ENCODE assay signal across 33 cellular contexts in genomic region chr2:21999522-21999921, GRCh38.
"Had no signal": no experiment of that assay in that cellular context is flagged by ENCODE, and none has a peak within 500 bp of the region (broad histone marks: within the 10 kb centered on the region; RNA-seq: fewer than 3 reads in every experiment).

No MANE protein-coding gene starts in this region.

- ATAC-seq: activated naive CD4-positive, alpha-beta T cell treated with anti-CD3 and anti-CD28 coated beads, Interleukin-2, amount 50 U/mL, for 72 hours; activated naive CD8-positive, alpha-beta T cell treated with anti-CD3 and anti-CD28 coated beads, Interleukin-2, amount 50 U/mL, for 24 hours; activated T-cell treated with anti-CD3 and anti-CD28 coated beads, Interleukin-2, amount 50 U/mL, for 4 hours; activated T-cell treated with anti-CD3 and anti-CD28 coated beads, Interleukin-2, amount 50 U/mL, for 72 hours; activated T-helper 17 cell treated with anti-CD3 and anti-CD28 coated beads, Interleukin-2, amount 50 U/mL, for 72 hours; body of pancreas had no signal

- H3K27ac ChIP-seq: adrenal gland, ascending aorta, body of pancreas, brain microvascular endothelial cell, breast epithelium, cardiac muscle cell had no signal

- FAIRE-seq: astrocyte, bronchial epithelial cell had no signal

- H3K9me3 ChIP-seq: adrenal gland, ascending aorta, body of pancreas had no signal

- H3K4me3 ChIP-seq: adrenal gland, ascending aorta, body of pancreas, breast epithelium, cardiac muscle cell had no signal

- H3K4me1 ChIP-seq: adrenal gland, ascending aorta, body of pancreas, breast epithelium had no signal

- H3K36me3 ChIP-seq: adrenal gland, ascending aorta, brain microvascular endothelial cell, breast epithelium, cardiac muscle cell had no signal

- DNase-seq: activated effector memory CD4-positive, alpha-beta T cell treated with anti-CD3 and anti-CD28 coated beads, Interleukin-2, amount 50 U/mL, for 16 hours; activated effector memory CD4-positive, alpha-beta T cell treated with Interleukin-2 at 50 U/mL for 16 hours; activated gamma-delta T cell; activated gamma-delta T cell treated with Interleukin-2 at 50 U/mL for 16 hours; activated naive CD4-positive, alpha-beta T cell; activated naive CD4-positive, alpha-beta T cell treated with anti-CD3 and anti-CD28 coated beads for 36 hours; activated naive CD4-positive, alpha-beta T cell treated with anti-CD3 and anti-CD28 coated beads, Interleukin-2, amount 10 ng/mL, durations not matched to agents 7 days and 5 days; activated naive CD4-positive, alpha-beta T cell treated with anti-CD3 and anti-CD28 coated beads, Interleukin-2, amount 50 U/mL, for 16 hours; activated naive CD4-positive, alpha-beta T cell treated with Interleukin-2 at 50 U/mL for 16 hours; activated naive CD8-positive, alpha-beta T cell treated with anti-CD3 and anti-CD28 coated beads for 36 hours; activated naive CD8-positive, alpha-beta T cell treated with anti-CD3 and anti-CD28 coated beads, Interleukin-2, amount 10 ng/mL, durations not matched to agents 7 days and 5 days; activated naive CD8-positive, alpha-beta T cell treated with anti-CD3 and anti-CD28 coated beads, Interleukin-2, amount 50 U/mL, for 24 hours; activated T-cell treated with anti-CD3 and anti-CD28 coated beads, Interleukin-2, amount 50 U/mL, for 24 hours; activated T-cell treated with anti-CD3 and anti-CD28 coated beads, Interleukin-2, amount 50 U/mL, for 4 hours; activated T-cell treated with anti-CD3 and anti-CD28 coated beads, Interleukin-2, amount 50 U/mL, for 48 hours; activated T-cell treated with anti-CD3 and anti-CD28 coated beads, Interleukin-2, amount 50 U/mL, for 72 hours; adrenal gland; amniotic stem cell; amygdala; anterior cingulate cortex; aorta; body of pancreas; brain microvascular endothelial cell; caudate nucleus; central memory CD4-positive, alpha-beta T cell; cerebellar nuclear complex had no signal

- H3K27me3 ChIP-seq: adrenal gland, ascending aorta, body of pancreas, brain microvascular endothelial cell, breast epithelium, cardiac muscle cell had no signal
